ENCODE assay signal across 24 cellular contexts in the genomic region with DNA sequence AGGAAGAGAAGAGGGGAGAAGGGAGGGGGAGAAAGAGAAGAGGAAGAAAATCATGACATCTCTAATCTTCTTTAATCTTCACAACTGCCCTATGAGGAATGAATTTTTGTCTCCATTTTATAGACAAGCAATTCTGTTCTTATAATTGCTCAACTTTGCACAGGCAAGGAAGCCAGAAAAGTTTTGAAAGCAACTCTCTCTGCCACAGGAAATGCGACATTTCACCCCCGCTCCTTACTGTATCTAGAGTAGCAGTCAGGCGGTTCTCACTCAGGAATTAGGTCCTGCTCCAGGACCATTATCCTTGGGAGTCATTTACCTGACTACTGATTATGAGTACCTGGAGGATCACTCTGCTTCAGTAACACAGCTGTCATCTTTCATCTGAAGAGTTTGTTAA.
A peak's percentile ranks its signal among the peaks of the same experiment; 100 is the strongest.
DNase-seq lines count a peak whose midpoint lies in the region; ATAC-seq and TF ChIP-seq lines count a peak whose summit lies in the region.
"Had no signal": no experiment of that assay in that cellular context is flagged by ENCODE, and none has a peak within 500 bp of the region (broad histone marks: within the 10 kb centered on the region; RNA-seq: fewer than 3 reads in every experiment).

No MANE protein-coding gene starts in this region.

- no peak overlapping the region for H3K4me3 Mint-ChIP-seq in T-helper 17 cell
- H3K4me3 Mint-ChIP-seq in stimulated activated memory B cell treated with anti-CD40 and anti-IgM and Interleukin-4, amounts not matched to agents 10 μg/mL and 1 μg/mL and 100 μg/mL, for 72 hours, result no peak overlapping the region
- no peak overlapping the region for H3K4me3 Mint-ChIP-seq in activated CD4-positive, alpha-beta memory T cell treated with anti-CD3 and anti-CD28 coated beads, Interleukin-2, amount 10 ng/mL, durations not matched to agents 7 days and 5 days
- H3K4me3 Mint-ChIP-seq: HFFc6, IgD-negative memory B cell had no signal

- H3K4me3 ChIP-seq in choroid plexus epithelial cell (ENCODE audit: low read depth, low read length), result no peak overlapping the region
- H3K4me3 ChIP-seq: HAP-1, PC-9, SJCRH30 had no signal

- POLR2A ChIA-PET in activated CD4-positive, alpha-beta memory T cell treated with anti-CD3 and anti-CD28 coated beads, Interleukin-2, amount 10 ng/mL, durations not matched to agents 7 days and 5 days (lab: Charles Lee), result no interaction called here

- DNase-seq in GM03348 (ENCODE audit: low spot score) (peak; percentile 6), T-helper 17 cell (no peak), choroid plexus epithelial cell (ENCODE audit: low read depth) (peak; percentile 52), HPDE6-E6E7 (ENCODE audit: extremely low spot score) (no peak)
- no peak for DNase-seq in activated CD4-positive, alpha-beta memory T cell treated with anti-CD3 and anti-CD28 coated beads, Interleukin-2, amount 10 ng/mL, durations not matched to agents 7 days and 5 days
- DNase-seq: BE2C, Calu3, GOT3, HFFc6, MM.1S, NCI-H1417 treated with DMSO at 0.1 percent for 48 hours, NCI-H1694 treated with DMSO at 0.1 percent for 48 hours, NCI-H2081, NCI-H2171 treated with DMSO at 0.1 percent for 48 hours, NCI-H524 treated with DMSO at 0.1 percent for 48 hours, NCI-H774, PC-9, SJCRH30 had no signal

- H3K27ac Mint-ChIP-seq in T-helper 17 cell, result peak overlapping the region; percentile 34
- H3K27ac Mint-ChIP-seq in stimulated activated memory B cell treated with anti-CD40 and anti-IgM and Interleukin-4, amounts not matched to agents 10 μg/mL and 1 μg/mL and 100 μg/mL, for 72 hours, result peak overlapping the region; percentile 46
- H3K27ac Mint-ChIP-seq in activated CD4-positive, alpha-beta memory T cell treated with anti-CD3 and anti-CD28 coated beads, Interleukin-2, amount 10 ng/mL, durations not matched to agents 7 days and 5 days, result no peak overlapping the region
- H3K27ac Mint-ChIP-seq: HFFc6, IgD-negative memory B cell had no signal

- TF ChIP-seq CTCF in choroid plexus epithelial cell (conservative IDR thresholded peaks at IDR 0.05; ENCODE audit: low read depth, low read length), result no peak

- peaks cover 3% of the 10 kb centered on the region for H3K9me3 Mint-ChIP-seq in stimulated activated memory B cell treated with anti-CD40 and anti-IgM and Interleukin-4, amounts not matched to agents 10 μg/mL and 1 μg/mL and 100 μg/mL, for 72 hours
- H3K9me3 Mint-ChIP-seq in activated CD4-positive, alpha-beta memory T cell treated with anti-CD3 and anti-CD28 coated beads, Interleukin-2, amount 10 ng/mL, durations not matched to agents 7 days and 5 days, result no peaks in the 10 kb centered on the region
- H3K9me3 Mint-ChIP-seq: HFFc6 had no signal

- no peaks in the 10 kb centered on the region for H3K4me1 Mint-ChIP-seq in T-helper 17 cell
- no peaks in the 10 kb centered on the region for H3K4me1 Mint-ChIP-seq in stimulated activated memory B cell treated with anti-CD40 and anti-IgM and Interleukin-4, amounts not matched to agents 10 μg/mL and 1 μg/mL and 100 μg/mL, for 72 hours
- no peaks in the 10 kb centered on the region for H3K4me1 Mint-ChIP-seq in activated CD4-positive, alpha-beta memory T cell treated with anti-CD3 and anti-CD28 coated beads, Interleukin-2, amount 10 ng/mL, durations not matched to agents 7 days and 5 days

- ATAC-seq in T-helper 17 cell (no peak), GM21367 (IDR thresholded peaks at IDR 0.05; ENCODE audit: unreplicated experiment) (no peak)
- ATAC-seq in stimulated activated memory B cell treated with anti-CD40 and anti-IgM and Interleukin-4, amounts not matched to agents 10 μg/mL and 1 μg/mL and 100 μg/mL, for 72 hours, result no peak
- ATAC-seq: Right ventricle myocardium inferior, SK-N-SH treated with all-trans-retinoic acid at 6 μM for 48 hours had no signal

- no peaks in the 10 kb centered on the region for H3K9me3 ChIP-seq in T-helper 17 cell (ENCODE audit: control insufficient read depth, low read length, poor library complexity, severe bottlenecking)
- H3K9me3 ChIP-seq: BE2C, HAP-1, SJCRH30 had no signal

- peaks cover 2% of the 10 kb centered on the region for H3K36me3 Mint-ChIP-seq in T-helper 17 cell (ENCODE audit: low read depth)
- H3K36me3 Mint-ChIP-seq in stimulated activated memory B cell treated with anti-CD40 and anti-IgM and Interleukin-4, amounts not matched to agents 10 μg/mL and 1 μg/mL and 100 μg/mL, for 72 hours, result no peaks in the 10 kb centered on the region
- no peaks in the 10 kb centered on the region for H3K36me3 Mint-ChIP-seq in activated CD4-positive, alpha-beta memory T cell treated with anti-CD3 and anti-CD28 coated beads, Interleukin-2, amount 10 ng/mL, durations not matched to agents 7 days and 5 days (ENCODE audit: low read depth)
- H3K36me3 Mint-ChIP-seq: IgD-negative memory B cell had no signal

- peaks cover 11% of the 10 kb centered on the region for H3K27me3 Mint-ChIP-seq in T-helper 17 cell
- no peaks in the 10 kb centered on the region for H3K27me3 Mint-ChIP-seq in stimulated activated memory B cell treated with anti-CD40 and anti-IgM and Interleukin-4, amounts not matched to agents 10 μg/mL and 1 μg/mL and 100 μg/mL, for 72 hours
- H3K27me3 Mint-ChIP-seq in activated CD4-positive, alpha-beta memory T cell treated with anti-CD3 and anti-CD28 coated beads, Interleukin-2, amount 10 ng/mL, durations not matched to agents 7 days and 5 days, result peaks cover 8% of the 10 kb centered on the region

- CTCF ChIA-PET in activated CD4-positive, alpha-beta memory T cell treated with anti-CD3 and anti-CD28 coated beads, Interleukin-2, amount 10 ng/mL, durations not matched to agents 7 days and 5 days (lab: Charles Lee), result no interaction called here

Comparison
In these comparisons a context has a peak if more than half of its experiments do, and no peak if none do; other contexts are left out.
1. DNase-seq: peak in GM03348 (single experiment) and choroid plexus epithelial cell (single experiment); none in T-helper 17 cell (0 of 3), activated CD4-positive, alpha-beta memory T cell treated with anti-CD3 and anti-CD28 coated beads, Interleukin-2, amount 10 ng/mL, durations not matched to agents 7 days and 5 days (single experiment) and HPDE6-E6E7 (single experiment).